In genomic region chr3:45792036-45792435, GRCh38 we compare ENCODE assay signal across 26 cellular contexts. TPM values are rescaled to one million over a fixed set of nuclear protein-coding genes. Genes with fewer than 3 reads are reported as not detected.
"Had no signal": no experiment of that assay in that cellular context is flagged by ENCODE, and none has a peak within 500 bp of the region (broad histone marks: within the 10 kb centered on the region; RNA-seq: fewer than 3 reads in every experiment).

No MANE protein-coding gene starts in this region.

- DNase-seq: activated CD4-positive, alpha-beta T cell treated with anti-CD3 and anti-CD28 coated beads for 48 hours; activated CD4-positive, alpha-beta T cell treated with anti-CD3 and anti-CD28 coated beads, Interleukin-2, amount 50 U/mL, for 4 hours; activated CD4-positive, CD25-positive, alpha-beta regulatory T cell treated with anti-CD3 and anti-CD28 coated beads, Interleukin-2, amount 50 U/mL, for 72 hours; activated CD8-positive, alpha-beta T cell treated with anti-CD3 and anti-CD28 coated beads, Interleukin-2, amount 10 ng/mL, durations not matched to agents 7 days and 5 days; activated gamma-delta T cell; activated naive CD4-positive, alpha-beta T cell treated with anti-CD3 and anti-CD28 coated beads, Interleukin-2, amount 50 U/mL, for 16 hours; activated naive CD8-positive, alpha-beta T cell treated with anti-CD3 and anti-CD28 coated beads, Interleukin-2, amount 10 ng/mL, durations not matched to agents 7 days and 5 days; activated T-cell treated with anti-CD3 and anti-CD28 coated beads, Interleukin-2, amount 50 U/mL, for 4 hours; adrenal gland; anterior cingulate cortex; cerebellar nuclear complex; Karpas-422; MM.1S; NCI-H1105; NCI-H1436; NCI-H1694 treated with DMSO at 0.1 percent for 48 hours; NCI-H2029 treated with DMSO at 0.1 percent for 48 hours; NCI-H345; NCI-H510A treated with DMSO at 0.1 percent for 48 hours; NCI-H69; Peyer's patch; SHP77 had no signal

- H3K27me3 ChIP-seq: Peyer's patch had no signal

- H3K4me3 ChIP-seq: adrenal gland, Peyer's patch, SJSA1 had no signal

- H3K27ac ChIP-seq: adrenal gland, Peyer's patch, SJSA1 had no signal

- H3K9me3 ChIP-seq: Peyer's patch had no signal

- H3K36me3 ChIP-seq: adrenal gland, Peyer's patch, SJSA1 had no signal

- ATAC-seq: activated CD8-positive, alpha-beta T cell treated with anti-CD3 and anti-CD28 coated beads, Interleukin-2, amount 10 ng/mL, durations not matched to agents 7 days and 5 days; activated T-cell treated with anti-CD3 and anti-CD28 coated beads, Interleukin-2, amount 50 U/mL, for 4 hours; SK-N-SH treated with all-trans-retinoic acid at 6 μM for 48 hours; WTC11 had no signal

RNA-seq across cellular contexts. Expression of gene SLC6A20, which starts 4.3 kb away (rescaled TPM):
- total RNA-seq: activated CD8-positive, alpha-beta T cell treated with anti-CD3 and anti-CD28 coated beads, Interleukin-2, amount 10 ng/mL, durations not matched to agents 7 days and 5 days; activated naive CD8-positive, alpha-beta T cell treated with anti-CD3 and anti-CD28 coated beads, Interleukin-2, amount 10 ng/mL, durations not matched to agents 7 days and 5 days; activated T-cell treated with anti-CD3 and anti-CD28 coated beads, Interleukin-2, amount 50 U/mL, for 4 hours; cardiac septum had no signal
